Comparison of ENCODE assay signal across 19 cellular contexts in the genomic region with DNA sequence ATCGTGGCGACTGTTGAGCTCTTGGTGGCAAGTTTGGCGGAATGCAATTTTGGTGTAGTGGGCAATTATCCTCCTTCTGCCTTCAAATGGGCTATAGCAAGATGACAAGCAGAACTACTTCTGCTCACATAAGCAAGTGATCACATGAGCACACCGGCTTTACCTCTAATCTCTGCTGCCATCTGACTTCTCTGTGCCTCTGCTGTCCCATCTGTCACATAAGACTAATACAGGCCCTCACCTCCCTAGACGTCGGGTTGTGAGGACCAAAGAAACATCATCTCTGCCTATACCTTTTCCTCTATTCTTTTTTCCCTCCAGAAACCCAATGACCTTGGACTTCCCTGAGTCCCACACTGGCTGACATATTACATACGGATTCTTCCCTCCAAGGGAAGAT. TPM values are rescaled to one million over a fixed set of nuclear protein-coding genes. Genes with fewer than 3 reads are reported as not detected.
DNase-seq lines count a peak whose midpoint lies in the region; ATAC-seq, FAIRE-seq and TF ChIP-seq lines count a peak whose summit lies in the region.
"Had no signal": no experiment of that assay in that cellular context is flagged by ENCODE, and none has a peak within 500 bp of the region (broad histone marks: within the 10 kb centered on the region; RNA-seq: fewer than 3 reads in every experiment).

No MANE protein-coding gene starts in this region.

- peaks cover 4% of the 10 kb centered on the region for H3K36me3 Mint-ChIP-seq in activated CD8-positive, alpha-beta memory T cell treated with anti-CD3 and anti-CD28 coated beads, Interleukin-2, amount 10 ng/mL, durations not matched to agents 7 days and 5 days
- H3K36me3 Mint-ChIP-seq: CD8-positive, alpha-beta T cell had no signal

- TF ChIP-seq CTCF in D721Med (IDR thresholded peaks at IDR 0.05; ENCODE audit: insufficient read depth, missing control alignments), result no peak
- TF ChIP-seq CTCF in neutrophil (IDR thresholded peaks at IDR 0.05), result no peak

- H3K4me3 Mint-ChIP-seq in activated CD8-positive, alpha-beta memory T cell treated with anti-CD3 and anti-CD28 coated beads, Interleukin-2, amount 10 ng/mL, durations not matched to agents 7 days and 5 days, result no peak overlapping the region
- H3K4me3 Mint-ChIP-seq: B cell; CD8-positive, alpha-beta T cell; GM23338; IgD-negative memory B cell had no signal

- H3K9me3 ChIP-seq in BLaER1 treated with 17β-estradiol and CSF1 and Interleukin-3, amounts not matched to agents 10 nM and 100 nM (replicated peaks in 1 of 11), result peaks cover 0 to 18% (median 8%) of the 10 kb centered on the region in 11 experiments; a peak in 10 of 22 replicates
- no peaks in the 10 kb centered on the region for H3K9me3 ChIP-seq in neutrophil

- no peak overlapping the region for H3K27ac Mint-ChIP-seq in activated CD8-positive, alpha-beta memory T cell treated with anti-CD3 and anti-CD28 coated beads, Interleukin-2, amount 10 ng/mL, durations not matched to agents 7 days and 5 days
- H3K27ac Mint-ChIP-seq: B cell; CD8-positive, alpha-beta T cell; GM23338 had no signal

- H3K27me3 Mint-ChIP-seq in activated CD8-positive, alpha-beta memory T cell treated with anti-CD3 and anti-CD28 coated beads, Interleukin-2, amount 10 ng/mL, durations not matched to agents 7 days and 5 days, result no peaks in the 10 kb centered on the region
- H3K27me3 Mint-ChIP-seq: B cell, IgD-negative memory B cell had no signal

- no peak for DNase-seq in D721Med (ENCODE audit: insufficient read length, low spot score)
- DNase-seq in NCI-H82 treated with DMSO at 0.1 percent for 48 hours (lab: John Stamatoyannopoulos, UW; ENCODE audit: unreplicated experiment), result peak; percentile 90
- DNase-seq in T-helper 9 cell, result no peak
- DNase-seq in activated CD8-positive, alpha-beta memory T cell treated with anti-CD3 and anti-CD28 coated beads, Interleukin-2, amount 10 ng/mL, durations not matched to agents 7 days and 5 days, result no peak
- no peak for DNase-seq in stimulated activated CD4-positive, alpha-beta T cell treated with anti-CD3 and anti-CD28 coated beads, Interleukin-2, amount 100 ng/mL, for 24 hours
- DNase-seq: CD8-positive, alpha-beta T cell; COR-L47; DMS79 treated with DMSO at 0.1 percent for 48 hours; EL; H7 had no signal

- H3K4me1 Mint-ChIP-seq in activated CD8-positive, alpha-beta memory T cell treated with anti-CD3 and anti-CD28 coated beads, Interleukin-2, amount 10 ng/mL, durations not matched to agents 7 days and 5 days, result peaks cover 6% of the 10 kb centered on the region
- H3K4me1 Mint-ChIP-seq: B cell, GM23338 had no signal

- H3K27me3 ChIP-seq in BLaER1 treated with 17β-estradiol and CSF1 and Interleukin-3, amounts not matched to agents 10 nM and 100 nM, result no peaks in the 10 kb centered on the region
- H3K27me3 ChIP-seq in neutrophil, result no peaks in the 10 kb centered on the region

- no peaks in the 10 kb centered on the region for H4K20me1 ChIP-seq in BLaER1 treated with 17β-estradiol and CSF1 and Interleukin-3, amounts not matched to agents 10 nM and 100 nM

- H3K4me3 ChIP-seq in BLaER1 treated with 17β-estradiol and CSF1 and Interleukin-3, amounts not matched to agents 10 nM and 100 nM, result no peak overlapping the region
- peak overlapping the region; percentile 52 to 54 for H3K4me3 ChIP-seq in neutrophil (ENCODE audit: low read depth in 1 of 2, low read length in 1 of 2)
- H3K4me3 ChIP-seq: GM23338 had no signal

- H3K9me3 Mint-ChIP-seq in activated CD8-positive, alpha-beta memory T cell treated with anti-CD3 and anti-CD28 coated beads, Interleukin-2, amount 10 ng/mL, durations not matched to agents 7 days and 5 days (ENCODE audit: low read depth), result peaks cover 2% of the 10 kb centered on the region
- H3K9me3 Mint-ChIP-seq: CD8-positive, alpha-beta T cell; IgD-negative memory B cell had no signal

- H3K27ac ChIP-seq in BLaER1 treated with 17β-estradiol and CSF1 and Interleukin-3, amounts not matched to agents 10 nM and 100 nM, result peak overlapping the region in 7 of 11 experiments; percentile 12 to 89 (median 79); a peak in 6 of 22 replicates
- H3K27ac ChIP-seq in neutrophil, result peak overlapping the region; percentile 93
- H3K27ac ChIP-seq: C4-2B had no signal

- no peak for ATAC-seq in activated CD8-positive, alpha-beta memory T cell treated with anti-CD3 and anti-CD28 coated beads, Interleukin-2, amount 10 ng/mL, durations not matched to agents 7 days and 5 days
- ATAC-seq: CD8-positive, alpha-beta T cell; GM23338 had no signal

- FAIRE-seq in D721Med (lab: Jason Lieb, UNC), result peak; percentile 41
- FAIRE-seq: A204.1, G401.6, GM12891 had no signal

- peaks cover 15 to 61% (median 31%) of the 10 kb centered on the region in 10 experiments; a peak in 19 of 20 replicates for H3K4me1 ChIP-seq in BLaER1 treated with 17β-estradiol and CSF1 and Interleukin-3, amounts not matched to agents 10 nM and 100 nM
- peaks cover 37 to 43% of the 10 kb centered on the region in 2 experiments for H3K4me1 ChIP-seq in neutrophil (ENCODE audit: control insufficient read depth in 1 of 2, insufficient read depth in 1 of 2, low read depth in 1 of 2, low read length in 1 of 2)

- H3K9ac ChIP-seq in BLaER1 treated with 17β-estradiol and CSF1 and Interleukin-3, amounts not matched to agents 10 nM and 100 nM, result no peak overlapping the region

- peaks cover 0 to 15% (median 8%) of the 10 kb centered on the region in 11 experiments; a peak in 10 of 22 replicates for H3K36me3 ChIP-seq in BLaER1 treated with 17β-estradiol and CSF1 and Interleukin-3, amounts not matched to agents 10 nM and 100 nM
- no peaks in the 10 kb centered on the region for H3K36me3 ChIP-seq in neutrophil

- peak overlapping the region in 3 of 11 experiments; percentile 84 to 94 (median 88); a peak in 6 of 22 replicates for H3K4me2 ChIP-seq in BLaER1 treated with 17β-estradiol and CSF1 and Interleukin-3, amounts not matched to agents 10 nM and 100 nM
- H3K4me2 ChIP-seq: GM23338 had no signal

- CTCF ChIA-PET in activated CD8-positive, alpha-beta memory T cell treated with anti-CD3 and anti-CD28 coated beads, Interleukin-2, amount 10 ng/mL, durations not matched to agents 7 days and 5 days (lab: Charles Lee), result no interaction called here

RNA-seq across cellular contexts. Expression of a gene that starts 13.3 kb away (rescaled TPM):
- total RNA-seq in activated CD8-positive, alpha-beta memory T cell treated with anti-CD3 and anti-CD28 coated beads, Interleukin-2, amount 10 ng/mL, durations not matched to agents 7 days and 5 days, result 100 to 1,000 TPM; 103 to 128 TPM

RNA-seq across cellular contexts. Expression of a gene that starts 20.9 kb away (rescaled TPM):
- 10 to 100 TPM; 47.8 to 50.2 TPM for total RNA-seq in activated CD8-positive, alpha-beta memory T cell treated with anti-CD3 and anti-CD28 coated beads, Interleukin-2, amount 10 ng/mL, durations not matched to agents 7 days and 5 days

RNA-seq across cellular contexts. Expression of a gene that starts 47.9 kb away (rescaled TPM):
- 100 to 1,000 TPM in 1 of 2 experiments, 10 to 100 TPM in 1; 95.4 to 128 TPM for total RNA-seq in activated CD8-positive, alpha-beta memory T cell treated with anti-CD3 and anti-CD28 coated beads, Interleukin-2, amount 10 ng/mL, durations not matched to agents 7 days and 5 days

Comparison
In these comparisons a context has a peak if more than half of its experiments do, and no peak if none do; other contexts are left out.
1. H3K4me3 ChIP-seq: peak in neutrophil (2 of 2); none in BLaER1 treated with 17β-estradiol and CSF1 and Interleukin-3, amounts not matched to agents 10 nM and 100 nM (0 of 10).